ENCODE assay signal across 8 cellular contexts in genomic region chr1:66924756-66925557, GRCh38. TPM values are rescaled to one million over a fixed set of nuclear protein-coding genes. Genes with fewer than 3 reads are reported as not detected.
A peak's percentile ranks its signal among the peaks of the same experiment; 100 is the strongest.
DNase-seq lines count a peak whose midpoint lies in the region; ATAC-seq, FAIRE-seq and TF ChIP-seq lines count a peak whose summit lies in the region.

Gene DNAI4 (minus strand): TSS chr1:66924856. CDS start chr1:66924831, 25 bp downstream.
Gene MIER1 (plus strand): TSS chr1:66924990. CDS start chr1:66925029, 39 bp downstream.

- POLR2A ChIA-PET in endothelial cell of umbilical vein (lab: Charles Lee): interaction anchor here (0.5 to 1.0 kb wide), 3 partner anchors 9 to 1307 kb away, joined by 3 to 8 read pairs (median 5); no protein-coding TSS in a partner anchor

- H4K20me1 ChIP-seq in OCI-LY3 (ENCODE audit: insufficient read depth, low read length) (no peaks in the 10 kb centered on the region), endothelial cell of umbilical vein (replicated peaks; ENCODE audit: control insufficient read depth, extremely low read depth, insufficient read depth, low read length) (no peaks in the 10 kb centered on the region)

- H3K27me3 ChIP-seq in OCI-LY3 (ENCODE audit: low read depth, low read length) (no peaks in the 10 kb centered on the region), endothelial cell of umbilical vein (ENCODE audit: control insufficient read depth in 2 of 2, insufficient read depth in 2 of 2, low read length in 2 of 2) (no peaks in the 10 kb centered on the region)

- peak within 1 kb of the TSS; percentile 82 for H2AFZ ChIP-seq in OCI-LY3 (ENCODE audit: low read depth, low read length)
- peak within 1 kb of the TSS; percentile 92 for H2AFZ ChIP-seq in endothelial cell of umbilical vein (ENCODE audit: low read depth, low read length)

- peak; percentile 91 for FAIRE-seq in endothelial cell of umbilical vein (lab: Jason Lieb, UNC)

- ATAC-seq in GM21528 (IDR thresholded peaks at IDR 0.05; ENCODE audit: low FRiP score, unreplicated experiment): peak; percentile 97

- no peaks in the 10 kb centered on the region for H3K9me1 ChIP-seq in endothelial cell of umbilical vein (replicated peaks; ENCODE audit: control insufficient read depth, extremely low read depth, insufficient read depth, low read length)

- CTCF ChIA-PET in endothelial cell of umbilical vein (lab: Charles Lee): interaction anchor here (0.7 to 2.5 kb wide), 10 partner anchors 9 to 287 kb away, joined by 3 to 9 read pairs (median 4); partner anchors contain the start of gene SLC35D1

- H3K4me2 ChIP-seq in OCI-LY3 (ENCODE audit: low read length): peak within 1 kb of the TSS; percentile 86
- H3K4me2 ChIP-seq in endothelial cell of umbilical vein (ENCODE audit: insufficient read depth, low read length): peak within 1 kb of the TSS; percentile 91

- dilution Hi-C loops in endothelial cell of umbilical vein (cut with MboI; ENCODE audit: extremely low pct_ligation_motif_present, low sequenced_read_pairs): no loop called here

- peaks cover 27% of the 10 kb centered on the region for H3K4me1 ChIP-seq in OCI-LY3 (ENCODE audit: low read length)
- peaks cover 30% of the 10 kb centered on the region for H3K4me1 ChIP-seq in endothelial cell of umbilical vein (ENCODE audit: control insufficient read depth, extremely low read depth, insufficient read depth, low read length)

- H3K9ac ChIP-seq in OCI-LY3 (ENCODE audit: low read length) (peak within 1 kb of the TSS; percentile 83), endothelial cell of umbilical vein (replicated peaks; ENCODE audit: extremely low read depth, insufficient read depth, low read length) (peak within 1 kb of the TSS; percentile 95)

- H3K79me2 ChIP-seq in OCI-LY3 (ENCODE audit: low read length) (peaks cover 36% of the 10 kb centered on the region), endothelial cell of umbilical vein (ENCODE audit: control insufficient read depth, insufficient read depth, low read length) (peaks cover 41% of the 10 kb centered on the region)

- TF ChIP-seq CTCF in OCI-LY3 (IDR thresholded peaks at IDR 0.05; ENCODE audit: low read depth, low read length): peak; percentile 21
- peak in 1 of 2 donors; percentile 15 for TF ChIP-seq CTCF in endothelial cell of umbilical vein (IDR thresholded peaks at IDR 0.05; ENCODE audit: extremely low read depth in 1 of 2, insufficient read depth in 1 of 2, low read depth in 1 of 2, low read length in 2 of 2)

- TF ChIP-seq POLR2A in endothelial cell of umbilical vein (IDR thresholded peaks at IDR 0.05; ENCODE audit: low read depth, low read length): peak; percentile 95

- TSS peak; percentile 43 for BruUV-seq in endothelial cell of umbilical vein (replicated peaks; lab: Mats Ljungman, UMichigan)

- no peaks in the 10 kb centered on the region for H3K36me3 ChIP-seq in OCI-LY3 (replicated peaks; ENCODE audit: low read depth, low read length)
- H3K36me3 ChIP-seq in endothelial cell of umbilical vein (ENCODE audit: control insufficient read depth in 2 of 2, extremely low read depth in 1 of 2, insufficient read depth in 2 of 2, low read length in 2 of 2): no peaks in the 10 kb centered on the region

- H3K4me3 ChIP-seq in OCI-LY3 (ENCODE audit: low read length) (peak within 1 kb of the TSS; percentile 94), endothelial cell of umbilical vein (replicated peaks in 1 of 3; ENCODE audit: insufficient read depth in 1 of 3, low read depth in 1 of 3, low read length in 3 of 3) (peak within 1 kb of the TSS; percentile 70 to 90 (median 82))

- H3K27ac ChIP-seq in OCI-LY3 (ENCODE audit: low read length) (peak within 1 kb of the TSS; percentile 64), endothelial cell of umbilical vein (ENCODE audit: insufficient read depth, low read depth, low read length) (peak within 1 kb of the TSS; percentile 95)

- H3K9me3 ChIP-seq in OCI-LY3 (ENCODE audit: insufficient read depth, low read length): no peaks in the 10 kb centered on the region
- no peaks in the 10 kb centered on the region for H3K9me3 ChIP-seq in endothelial cell of umbilical vein (replicated peaks; ENCODE audit: control insufficient read depth, insufficient read depth, low read length)

- intact Hi-C loops in endothelial cell of umbilical vein (cut with micrococcal nuclease): loop anchor here (1.0 to 2.0 kb wide), 3 partner anchors 128 to 196 kb away; partner anchors contain the start of gene DYNLT5

- peak; percentile 97 for DNase-seq in DMS114 treated with DMSO at 0.1 percent for 48 hours (lab: John Stamatoyannopoulos, UW; ENCODE audit: unreplicated experiment)
- peak; percentile 90 for DNase-seq in HuH-7.5 (ENCODE audit: low spot score)
- DNase-seq in activated T-cell treated with anti-CD3 and anti-CD28 coated beads for 24 hours (ENCODE audit: low read depth): peak; percentile 95
- peak; percentile 99 for DNase-seq in endothelial cell of umbilical vein (ENCODE audit: low read depth, low spot score)
- DNase-seq in midbrain (lab: John Stamatoyannopoulos, UW): peak; percentile 97
- DNase-seq in stimulated activated CD8-positive, alpha-beta memory T cell treated with anti-CD3 and anti-CD28 coated beads, Interleukin-15, amount 100 ng/mL, for 48 hours (ENCODE audit: low read depth in 2 of 2): peak; percentile 96 to 97

TF ChIP-seq in endothelial cell of umbilical vein, 7 proteins besides CTCF, POLR2A, EP300 and RAD21:
- no peak for TF ChIP-seq MYC (IDR thresholded peaks at IDR 0.05; ENCODE audit: low read depth, low read length)
- TF ChIP-seq EZH2 (IDR thresholded peaks at IDR 0.05; ENCODE audit: borderline replicate concordance, low read depth, low read length, severe bottlenecking): no peak
- no peak for TF ChIP-seq FOS (IDR thresholded peaks at IDR 0.05; ENCODE audit: borderline replicate concordance, insufficient read depth, low read length)
- no peak for TF ChIP-seq GATA2 (IDR thresholded peaks at IDR 0.05; ENCODE audit: insufficient read depth, insufficient read length, low read depth, low read length)
- peak; percentile 96 for TF ChIP-seq POLR2AphosphoS5 (IDR thresholded peaks at IDR 0.05; ENCODE audit: insufficient read depth, low read depth, low read length)
- TF ChIP-seq, protein P1, sequence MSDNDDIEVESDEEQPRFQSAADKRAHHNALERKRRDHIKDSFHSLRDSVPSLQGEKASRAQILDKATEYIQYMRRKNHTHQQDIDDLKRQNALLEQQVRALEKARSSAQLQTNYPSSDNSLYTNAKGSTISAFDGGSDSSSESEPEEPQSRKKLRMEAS (IDR thresholded peaks at IDR 0.05; ENCODE audit: insufficient read depth, insufficient read length): peak; percentile 54
- TF ChIP-seq JUN (IDR thresholded peaks at IDR 0.05; ENCODE audit: borderline replicate concordance, insufficient read depth, insufficient read length, low read depth): no peak

RNA-seq across cellular contexts. Expression of gene DNAI4, which starts in this region (rescaled TPM):
- total RNA-seq in endothelial cell of umbilical vein: 3.3 and 4.8 TPM in 2 replicates
- polyA plus RNA-seq in endothelial cell of umbilical vein: 0.46 and 0.51 TPM in 2 replicates
- 0.71 and 0.86 TPM in 2 replicates for polyA plus RNA-seq in endothelial cell of umbilical vein (2011; cell fraction: cytosol; rRNA removed)
- 0.62 and 1.7 TPM in 2 replicates for polyA plus RNA-seq in endothelial cell of umbilical vein (2011; cell fraction: nucleus; rRNA removed)
- polyA plus RNA-seq in endothelial cell of umbilical vein (2012): 0.38 and 5.2 TPM in 2 replicates
- 0.73 and 0.85 TPM in 2 replicates for polyA minus RNA-seq in endothelial cell of umbilical vein
- not detected for polyA minus RNA-seq in endothelial cell of umbilical vein (2011; cell fraction: cytosol; rRNA and poly(A)+ RNA removed)
- polyA minus RNA-seq in endothelial cell of umbilical vein (2011; cell fraction: nucleus; rRNA and poly(A)+ RNA removed): 1.4 and 1.7 TPM in 2 replicates

RNA-seq across cellular contexts. Expression of gene MIER1, which starts in this region (rescaled TPM):
- 36.8 and 38.5 TPM in 2 replicates for total RNA-seq in endothelial cell of umbilical vein
- polyA plus RNA-seq in endothelial cell of umbilical vein: 5.5 and 7.3 TPM in 2 replicates
- 8.9 and 10.0 TPM in 2 replicates for polyA plus RNA-seq in endothelial cell of umbilical vein (2011; cell fraction: cytosol; rRNA removed)
- polyA plus RNA-seq in endothelial cell of umbilical vein (2011; cell fraction: nucleus; rRNA removed): 15.3 and 21.9 TPM in 2 replicates
- polyA plus RNA-seq in endothelial cell of umbilical vein (2012): 19.8 and 25.9 TPM in 2 replicates
- 23.9 and 24.9 TPM in 2 replicates for polyA minus RNA-seq in endothelial cell of umbilical vein
- 23.9 TPM for polyA minus RNA-seq in endothelial cell of umbilical vein (2011; cell fraction: cytosol; rRNA and poly(A)+ RNA removed)
- polyA minus RNA-seq in endothelial cell of umbilical vein (2011; cell fraction: nucleus; rRNA and poly(A)+ RNA removed): 64.4 and 88.3 TPM in 2 replicates

Comparison
In these comparisons a context has a peak if more than half of its experiments do, and no peak if none do; other contexts are left out.
1. Peak in every context shown above with its lines: DNase-seq, ATAC-seq, H3K4me3 ChIP-seq and H3K27ac ChIP-seq.